ENCODE assay signal across 19 cellular contexts in the genomic region with DNA sequence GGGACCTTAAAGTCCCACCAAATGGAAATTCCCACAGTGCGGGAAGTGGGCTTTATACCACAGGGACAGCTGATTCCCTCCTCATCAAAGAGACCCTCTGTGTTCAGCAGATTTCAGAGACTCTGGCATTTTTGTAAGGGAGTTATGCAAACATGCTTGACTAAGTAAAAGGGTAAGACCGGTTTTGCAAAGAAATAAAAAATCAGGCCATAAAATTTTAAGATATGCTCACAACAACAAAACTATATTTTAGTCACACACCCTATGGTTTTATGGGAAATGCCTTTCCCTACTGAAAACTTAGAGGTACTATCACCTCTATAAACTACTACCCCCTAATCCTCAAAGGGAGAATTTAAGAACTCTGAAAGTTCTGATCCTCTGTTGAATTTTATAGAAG.
"Had no signal": no experiment of that assay in that cellular context is flagged by ENCODE, and none has a peak within 500 bp of the region (broad histone marks: within the 10 kb centered on the region; RNA-seq: fewer than 3 reads in every experiment).

No MANE protein-coding gene starts in this region.

- DNase-seq: effector CD4-positive, alpha-beta T cell; endodermal cell; gastrocnemius medialis; heart right ventricle; hypothalamus; kidney glomerular epithelial cell; mammary epithelial cell; natural killer cell; occipital lobe; pancreas; stimulated activated naive CD4-positive, alpha-beta T cell; stomach; substantia nigra; trophoblast cell had no signal

- ATAC-seq: gastrocnemius medialis, heart right ventricle, left lobe of liver, natural killer cell, pancreas, sciatic nerve had no signal

- H3K4me1 ChIP-seq: gastrocnemius medialis, heart right ventricle, pancreas, stomach had no signal

- H3K27me3 ChIP-seq: gastrocnemius medialis, neural progenitor cell, pancreas had no signal

- H3K36me3 Mint-ChIP-seq: natural killer cell, neural progenitor cell had no signal

- H2AFZ ChIP-seq: neural progenitor cell had no signal

- H3K4me1 Mint-ChIP-seq: endodermal cell had no signal

- H3K4me3 ChIP-seq: coronary artery, gastrocnemius medialis, heart right ventricle, neural progenitor cell, pancreas, stomach, thoracic aorta had no signal

- H3K27ac Mint-ChIP-seq: endodermal cell, natural killer cell had no signal

- H3K9me3 ChIP-seq: gastrocnemius medialis, heart right ventricle, pancreas, stomach, thoracic aorta had no signal

- H3K9me3 Mint-ChIP-seq: endodermal cell, natural killer cell, neural progenitor cell had no signal

- H3K4me3 Mint-ChIP-seq: endodermal cell, natural killer cell, neural progenitor cell had no signal

- H3K27ac ChIP-seq: coronary artery, gastrocnemius medialis, heart right ventricle, neural progenitor cell, pancreas, stomach, thoracic aorta had no signal

- H3K36me3 ChIP-seq: gastrocnemius medialis, heart right ventricle, neural progenitor cell, pancreas, stomach, thoracic aorta had no signal
